In the genomic region with DNA sequence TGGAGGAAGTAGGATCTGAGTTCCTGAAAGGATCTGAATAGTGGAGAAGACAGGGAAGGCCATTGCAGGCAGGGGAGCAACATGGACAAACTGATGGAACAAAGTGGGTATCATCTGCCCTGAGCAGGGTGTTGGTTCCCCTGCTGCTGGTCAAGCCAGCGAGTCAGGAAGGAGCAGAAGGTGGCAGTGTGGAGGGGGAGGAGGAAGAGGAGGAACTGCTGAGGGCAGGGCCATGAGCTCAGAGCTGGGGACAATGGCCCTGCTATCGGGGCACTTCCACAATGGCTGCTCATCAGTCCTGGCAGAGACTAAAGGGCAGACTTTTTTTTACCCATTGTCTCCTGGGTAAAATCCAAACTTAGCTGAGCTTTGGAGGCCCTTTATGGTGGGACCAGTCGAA, we compare ENCODE assay signal across 1 cellular context.
TF ChIP-seq lines count a peak whose summit lies in the region.

No MANE protein-coding gene starts in this region.

TF ChIP-seq in K562, 482 proteins besides CTCF, POLR2A, EP300 and RAD21:
- no peak for TF ChIP-seq ZHX1 (conservative IDR thresholded peaks at IDR 0.05; ENCODE audit: low read length)
- TF ChIP-seq BRD9 (IDR thresholded peaks at IDR 0.05; ENCODE audit: low read depth, partially characterized antibody), result no peak
- TF ChIP-seq ZBTB49 (CRISPR knock-in tag; IDR thresholded peaks at IDR 0.05; ENCODE audit: borderline replicate concordance), result no peak
- no peak for TF ChIP-seq CBX5 (IDR thresholded peaks at IDR 0.05; ENCODE audit: borderline replicate concordance, low read depth)
- peak; percentile 49 for TF ChIP-seq ZFP36 (IDR thresholded peaks at IDR 0.05; ENCODE audit: low read depth, low read length, partially characterized antibody)
- TF ChIP-seq MAFG (tag; conservative IDR thresholded peaks at IDR 0.05), result no peak
- no peak for TF ChIP-seq ZNF280B (CRISPR knock-in tag; IDR thresholded peaks at IDR 0.05)
- no peak for TF ChIP-seq JUND (IDR thresholded peaks at IDR 0.05; ENCODE audit: borderline replicate concordance, low read depth, low read length)
- TF ChIP-seq JUND (tag; IDR thresholded peaks at IDR 0.05; ENCODE audit: borderline replicate concordance, low read depth, low read length), result no peak
- TF ChIP-seq ZNF407 (IDR thresholded peaks at IDR 0.05; ENCODE audit: low read depth), result no peak
- peak in 1 of 3 experiments; percentile 22 for TF ChIP-seq YY1 (IDR thresholded peaks at IDR 0.05; ENCODE audit: borderline replicate concordance in 1 of 3, control insufficient read depth in 1 of 3, extremely low read depth in 1 of 3, insufficient read depth in 3 of 3, insufficient read length in 1 of 3, insufficient replicate concordance in 2 of 3, low read depth in 1 of 3, low read length in 2 of 3)
- TF ChIP-seq SPI1 (IDR thresholded peaks at IDR 0.05; ENCODE audit: borderline replicate concordance, low read depth, low read length), result peak; percentile 11; the same call in 1 of the 2 replicates
- TF ChIP-seq, protein P1, sequence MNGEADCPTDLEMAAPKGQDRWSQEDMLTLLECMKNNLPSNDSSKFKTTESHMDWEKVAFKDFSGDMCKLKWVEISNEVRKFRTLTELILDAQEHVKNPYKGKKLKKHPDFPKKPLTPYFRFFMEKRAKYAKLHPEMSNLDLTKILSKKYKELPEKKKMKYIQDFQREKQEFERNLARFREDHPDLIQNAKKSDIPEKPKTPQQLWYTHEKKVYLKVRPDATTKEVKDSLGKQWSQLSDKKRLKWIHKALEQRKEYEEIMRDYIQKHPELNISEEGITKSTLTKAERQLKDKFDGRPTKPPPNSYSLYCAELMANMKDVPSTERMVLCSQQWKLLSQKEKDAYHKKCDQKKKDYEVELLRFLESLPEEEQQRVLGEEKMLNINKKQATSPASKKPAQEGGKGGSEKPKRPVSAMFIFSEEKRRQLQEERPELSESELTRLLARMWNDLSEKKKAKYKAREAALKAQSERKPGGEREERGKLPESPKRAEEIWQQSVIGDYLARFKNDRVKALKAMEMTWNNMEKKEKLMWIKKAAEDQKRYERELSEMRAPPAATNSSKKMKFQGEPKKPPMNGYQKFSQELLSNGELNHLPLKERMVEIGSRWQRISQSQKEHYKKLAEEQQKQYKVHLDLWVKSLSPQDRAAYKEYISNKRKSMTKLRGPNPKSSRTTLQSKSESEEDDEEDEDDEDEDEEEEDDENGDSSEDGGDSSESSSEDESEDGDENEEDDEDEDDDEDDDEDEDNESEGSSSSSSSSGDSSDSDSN (IDR thresholded peaks at IDR 0.05; ENCODE audit: borderline replicate concordance in 1 of 2, low read depth in 2 of 2, low read length in 2 of 2), result no peak
- TF ChIP-seq MYNN (IDR thresholded peaks at IDR 0.05), result no peak
- TF ChIP-seq MYNN (CRISPR knock-in tag; IDR thresholded peaks at IDR 0.05), result no peak
- no peak for TF ChIP-seq CHD4 (IDR thresholded peaks at IDR 0.05; ENCODE audit: insufficient read depth, insufficient replicate concordance, low read depth, low read length, poor library complexity, severe bottlenecking)
TF ChIP-seq in K562: peak in this region for 3.
